Comparison of ENCODE assay signal across 9 cellular contexts in genomic region chr2:233053928-233054774, GRCh38. TPM values are rescaled to one million over a fixed set of nuclear protein-coding genes. Genes with fewer than 3 reads are reported as not detected.
DNase-seq lines count a peak whose midpoint lies in the region; ATAC-seq and TF ChIP-seq lines count a peak whose summit lies in the region.
"Had no signal": no experiment of that assay in that cellular context is flagged by ENCODE, and none has a peak within 500 bp of the region (broad histone marks: within the 10 kb centered on the region; RNA-seq: fewer than 3 reads in every experiment).

No MANE protein-coding gene starts in this region.

- intact Hi-C loops in left ventricle myocardium superior (cut with micrococcal nuclease): no loop called here

- 22% methylated on average over 22 of the region's 22 CpGs for WGBS in smooth muscle cell (ENCODE audit: low lambda C conversion rate)

- H3K27ac ChIP-seq in smooth muscle cell (ENCODE audit: low read depth): no peak overlapping the region

- no peaks in the 10 kb centered on the region for H3K27me3 Mint-ChIP-seq in activated naive CD4-positive, alpha-beta T cell treated with anti-CD3 and anti-CD28 coated beads, Interleukin-2, amount 50 U/mL, for 24 hours

- H3K36me3 Mint-ChIP-seq in activated naive CD4-positive, alpha-beta T cell treated with anti-CD3 and anti-CD28 coated beads, Interleukin-2, amount 50 U/mL, for 24 hours: no peaks in the 10 kb centered on the region

- DNase-seq in EH (ENCODE audit: low read depth): peak; percentile 51
- peak; percentile 18 for DNase-seq in SKM-1 (lab: John Stamatoyannopoulos, UW; ENCODE audit: unreplicated experiment)
- DNase-seq in left ventricle myocardium superior: peak; percentile 77
- DNase-seq in smooth muscle cell (lab: John Stamatoyannopoulos, UW; ENCODE audit: unreplicated experiment): no peak
- DNase-seq in MV-4-11 (lab: John Stamatoyannopoulos, UW): no peak
- no peak for DNase-seq in NCI-H146 (lab: John Stamatoyannopoulos, UW)

- no peaks in the 10 kb centered on the region for H3K27me3 ChIP-seq in smooth muscle cell (ENCODE audit: low read depth)

- H3K79me2 ChIP-seq in smooth muscle cell (ENCODE audit: low read depth): no peaks in the 10 kb centered on the region

- H3K9me3 Mint-ChIP-seq in activated naive CD4-positive, alpha-beta T cell treated with anti-CD3 and anti-CD28 coated beads, Interleukin-2, amount 50 U/mL, for 24 hours: no peaks in the 10 kb centered on the region

- H3K4me3 Mint-ChIP-seq in activated naive CD4-positive, alpha-beta T cell treated with anti-CD3 and anti-CD28 coated beads, Interleukin-2, amount 50 U/mL, for 24 hours: no peak overlapping the region

- H4K20me1 ChIP-seq in smooth muscle cell (ENCODE audit: low read depth): no peaks in the 10 kb centered on the region

- no peaks in the 10 kb centered on the region for H3K4me1 ChIP-seq in smooth muscle cell (ENCODE audit: low read depth)

- peak; percentile 60 for ATAC-seq in HG02885 (IDR thresholded peaks at IDR 0.05; ENCODE audit: poor library complexity, unreplicated experiment)
- peak; percentile 57 for ATAC-seq in left ventricle myocardium superior

- H3K27ac Mint-ChIP-seq in activated naive CD4-positive, alpha-beta T cell treated with anti-CD3 and anti-CD28 coated beads, Interleukin-2, amount 50 U/mL, for 24 hours: peak overlapping the region; percentile 68

- H3K4me3 ChIP-seq in smooth muscle cell: no peak overlapping the region

- no peaks in the 10 kb centered on the region for H3F3A ChIP-seq in smooth muscle cell (ENCODE audit: low read depth)

- peak; percentile 94 for TF ChIP-seq CTCF in smooth muscle cell (IDR thresholded peaks at IDR 0.05; ENCODE audit: borderline replicate concordance, insufficient read depth, poor library complexity, severe bottlenecking)

- H3K9ac ChIP-seq in smooth muscle cell (ENCODE audit: low read depth): no peak overlapping the region

- H3K9me3 ChIP-seq in smooth muscle cell (replicated peaks; ENCODE audit: low read depth): no peaks in the 10 kb centered on the region

- peaks cover 19% of the 10 kb centered on the region for H3K4me1 Mint-ChIP-seq in activated naive CD4-positive, alpha-beta T cell treated with anti-CD3 and anti-CD28 coated beads, Interleukin-2, amount 50 U/mL, for 24 hours

- H3K36me3 ChIP-seq in smooth muscle cell (ENCODE audit: low read depth): no peaks in the 10 kb centered on the region

- H3K4me2 ChIP-seq in smooth muscle cell: peak overlapping the region; percentile 33

- H2AFZ ChIP-seq in smooth muscle cell (ENCODE audit: low read depth): peak overlapping the region; percentile 55

RNA-seq across cellular contexts. Expression of gene INPP5D, which starts 6.0 kb away (rescaled TPM):
- 5.8 TPM for total RNA-seq in left ventricle myocardium superior
- 9.9 and 17.8 TPM in 2 replicates for total RNA-seq in smooth muscle cell
- polyA plus RNA-seq in smooth muscle cell: 5.6 and 24.5 TPM in 2 replicates

RNA-seq across cellular contexts. Expression of gene NEU2, which starts 21.7 kb away (rescaled TPM):
- total RNA-seq in left ventricle myocardium superior (not detected), smooth muscle cell (0.45 and 0.94 TPM in 2 replicates)
- polyA plus RNA-seq in smooth muscle cell: not detected in 2 replicates
- polyA plus RNA-seq: adipose tissue had no signal

RNA-seq across cellular contexts. Expression of gene NGEF, which starts 41.1 kb away (rescaled TPM):
- total RNA-seq in left ventricle myocardium superior (not detected), smooth muscle cell (not detected in 2 replicates)
- 0.09 and 1.4 TPM in 2 replicates for polyA plus RNA-seq in smooth muscle cell

Comparison
In these comparisons a context has a peak if more than half of its experiments do, and no peak if none do; other contexts are left out.
1. DNase-seq: peak in EH (single experiment), SKM-1 (single experiment) and left ventricle myocardium superior (single experiment); none in smooth muscle cell (single experiment), MV-4-11 (single experiment) and NCI-H146 (single experiment).